35 cellular contexts compared by ENCODE assay signal in genomic region chr4:95445251-95445650, GRCh38.
"Had no signal": no experiment of that assay in that cellular context is flagged by ENCODE, and none has a peak within 500 bp of the region (broad histone marks: within the 10 kb centered on the region; RNA-seq: fewer than 3 reads in every experiment).

No MANE protein-coding gene starts in this region.

- H3K27ac Mint-ChIP-seq: activated CD8-positive, alpha-beta T cell treated with anti-CD3 and anti-CD28 coated beads for 36 hours; activated naive CD4-positive, alpha-beta T cell treated with anti-CD3 and anti-CD28 coated beads, Interleukin-2, amount 50 U/mL, for 24 hours; activated naive CD8-positive, alpha-beta T cell treated with anti-CD3 and anti-CD28 coated beads, Interleukin-2, amount 10 ng/mL, durations not matched to agents 7 days and 5 days; activated T-cell treated with anti-CD3 and anti-CD28 coated beads, Interleukin-2, amount 50 U/mL, for 24 hours; activated T-helper 2 cell treated with anti-CD3 and anti-CD28 coated beads, Interferon-gamma antibody, Interleukin-2, Interleukin-4, amounts not matched to agents 10 μg/mL and 5 μg/mL and 100 μg/mL, durations not matched to agents 14 hours and 24 hours and 36 hours had no signal

- DNase-seq: activated CD4-positive, alpha-beta T cell treated with anti-CD3 and anti-CD28 coated beads for 1 hour; activated CD4-positive, alpha-beta T cell treated with anti-CD3 and anti-CD28 coated beads for 48 hours; activated CD4-positive, alpha-beta T cell treated with anti-CD3 and anti-CD28 coated beads, Interleukin-2, amount 50 U/mL, for 4 hours; activated CD4-positive, CD25-positive, alpha-beta regulatory T cell; activated CD8-positive, alpha-beta T cell treated with anti-CD3 and anti-CD28 coated beads for 36 hours; activated gamma-delta T cell; activated naive CD4-positive, alpha-beta T cell treated with Interleukin-2 at 50 U/mL for 16 hours; activated naive CD8-positive, alpha-beta T cell treated with anti-CD3 and anti-CD28 coated beads, Interleukin-2, amount 10 ng/mL, durations not matched to agents 7 days and 5 days; activated T-cell treated with anti-CD3 and anti-CD28 coated beads, Interleukin-2, amount 50 U/mL, for 24 hours; amygdala; IMR-90; Karpas-422; KBM-7; NCI-H1092 treated with DMSO at 0.1 percent for 48 hours; NCI-H1417; NCI-H146; NCI-H187; NCI-H2029 treated with DMSO at 0.1 percent for 48 hours; NCI-H2107; NCI-H2171; NCI-H510A; NCI-H526; NCI-H748 treated with DMSO at 0.1 percent for 48 hours; NK-92 treated with Interleukin-12 subunit alpha and Interleukin-12 subunit beta, amount 100 ng/mL, for 24 hours; PC-9; SIG-M5; SW 1271; T-helper 1 cell; T-helper 2 cell; T-helper 9 cell; WERI-Rb-1 had no signal

- H3K27me3 Mint-ChIP-seq: activated CD8-positive, alpha-beta T cell treated with anti-CD3 and anti-CD28 coated beads for 36 hours; activated naive CD4-positive, alpha-beta T cell treated with anti-CD3 and anti-CD28 coated beads, Interleukin-2, amount 50 U/mL, for 24 hours; activated T-cell treated with anti-CD3 and anti-CD28 coated beads, Interleukin-2, amount 50 U/mL, for 24 hours had no signal

- H3K9me3 ChIP-seq: ascending aorta had no signal

- H3K4me3 ChIP-seq: ascending aorta, PC-9 had no signal

- H3K4me1 Mint-ChIP-seq: activated naive CD4-positive, alpha-beta T cell treated with anti-CD3 and anti-CD28 coated beads, Interleukin-2, amount 50 U/mL, for 24 hours; activated naive CD8-positive, alpha-beta T cell treated with anti-CD3 and anti-CD28 coated beads, Interleukin-2, amount 10 ng/mL, durations not matched to agents 7 days and 5 days had no signal

- H3K27me3 ChIP-seq: ascending aorta had no signal

- H3K36me3 ChIP-seq: ascending aorta, WERI-Rb-1 had no signal

- H3K4me3 Mint-ChIP-seq: activated CD8-positive, alpha-beta T cell treated with anti-CD3 and anti-CD28 coated beads for 36 hours; activated naive CD4-positive, alpha-beta T cell treated with anti-CD3 and anti-CD28 coated beads, Interleukin-2, amount 50 U/mL, for 24 hours; activated naive CD8-positive, alpha-beta T cell treated with anti-CD3 and anti-CD28 coated beads, Interleukin-2, amount 10 ng/mL, durations not matched to agents 7 days and 5 days; activated T-cell treated with anti-CD3 and anti-CD28 coated beads, Interleukin-2, amount 50 U/mL, for 24 hours had no signal

- H3K36me3 Mint-ChIP-seq: activated naive CD4-positive, alpha-beta T cell treated with anti-CD3 and anti-CD28 coated beads, Interleukin-2, amount 50 U/mL, for 24 hours; activated naive CD8-positive, alpha-beta T cell treated with anti-CD3 and anti-CD28 coated beads, Interleukin-2, amount 10 ng/mL, durations not matched to agents 7 days and 5 days had no signal

- H3K27ac ChIP-seq: ascending aorta, PC-9, RWPE1, WERI-Rb-1 had no signal

- H3K4me1 ChIP-seq: ascending aorta had no signal

- H2AFZ ChIP-seq: PC-9 had no signal

- H3K9me3 Mint-ChIP-seq: activated CD8-positive, alpha-beta T cell treated with anti-CD3 and anti-CD28 coated beads for 36 hours; activated naive CD4-positive, alpha-beta T cell treated with anti-CD3 and anti-CD28 coated beads, Interleukin-2, amount 50 U/mL, for 24 hours; activated naive CD8-positive, alpha-beta T cell treated with anti-CD3 and anti-CD28 coated beads, Interleukin-2, amount 10 ng/mL, durations not matched to agents 7 days and 5 days; activated T-cell treated with anti-CD3 and anti-CD28 coated beads, Interleukin-2, amount 50 U/mL, for 24 hours; activated T-helper 2 cell treated with anti-CD3 and anti-CD28 coated beads, Interferon-gamma antibody, Interleukin-2, Interleukin-4, amounts not matched to agents 10 μg/mL and 5 μg/mL and 100 μg/mL, durations not matched to agents 14 hours and 24 hours and 36 hours had no signal

- H3K4me2 ChIP-seq: PC-9 had no signal
